ENCODE assay signal across 1 cellular context in genomic region chr5:173041881-173042481, GRCh38.
A peak's percentile ranks its signal among the peaks of the same experiment; 100 is the strongest.
TF ChIP-seq lines count a peak whose summit lies in the region.

No MANE protein-coding gene starts in this region.

TF ChIP-seq in HepG2, 621 proteins besides CTCF, POLR2A, EP300 and RAD21:
- no peak for TF ChIP-seq HMG20A (CRISPR knock-in tag; IDR thresholded peaks at IDR 0.05; ENCODE audit: borderline replicate concordance)
- TF ChIP-seq NR2F6 (IDR thresholded peaks at IDR 0.05) = peak; percentile 39; the same call in 1 of the 2 replicates
- TF ChIP-seq NR2F6 (CRISPR knock-in tag; IDR thresholded peaks at IDR 0.05) = 0 out of 2 replicates have a peak, but pooled peaks have one; percentile 39
- TF ChIP-seq SOX13 (IDR thresholded peaks at IDR 0.05) = no peak
- peak in 1 of 2 experiments; percentile 22; a peak in 2 of 4 replicates for TF ChIP-seq SOX13 (CRISPR knock-in tag; conservative IDR thresholded peaks at IDR 0.05 in 1 of 2, IDR thresholded peaks at IDR 0.05 in 1 of 2)
- no peak for TF ChIP-seq AKNA (CRISPR knock-in tag; IDR thresholded peaks at IDR 0.05; ENCODE audit: borderline replicate concordance)
- TF ChIP-seq ZNF589 (CRISPR knock-in tag; conservative IDR thresholded peaks at IDR 0.05) = no peak
- 0 out of 2 replicates have a peak, but pooled peaks have one; percentile 19 for TF ChIP-seq CBFB (CRISPR knock-in tag; IDR thresholded peaks at IDR 0.05)
- no peak for TF ChIP-seq BORCS8-MEF2B (CRISPR knock-in tag; IDR thresholded peaks at IDR 0.05)
- TF ChIP-seq TFAP4 (IDR thresholded peaks at IDR 0.05; ENCODE audit: borderline replicate concordance, low read depth) = peak; percentile 59; the same call in 1 of the 2 replicates
- no peak for TF ChIP-seq ZSCAN29 (CRISPR knock-in tag; conservative IDR thresholded peaks at IDR 0.05)
- TF ChIP-seq ZNF275 (CRISPR knock-in tag; IDR thresholded peaks at IDR 0.05; ENCODE audit: borderline replicate concordance) = no peak
- TF ChIP-seq ZGPAT (CRISPR knock-in tag; IDR thresholded peaks at IDR 0.05) = no peak
- no peak for TF ChIP-seq ZFP36L1 (CRISPR knock-in tag; IDR thresholded peaks at IDR 0.05)
- no peak for TF ChIP-seq REST (IDR thresholded peaks at IDR 0.05; ENCODE audit: borderline replicate concordance in 1 of 2, low read depth in 1 of 2, low read length in 2 of 2)
- no peak for TF ChIP-seq ZSCAN20 (CRISPR knock-in tag; IDR thresholded peaks at IDR 0.05; ENCODE audit: borderline replicate concordance)
